In the genomic region with DNA sequence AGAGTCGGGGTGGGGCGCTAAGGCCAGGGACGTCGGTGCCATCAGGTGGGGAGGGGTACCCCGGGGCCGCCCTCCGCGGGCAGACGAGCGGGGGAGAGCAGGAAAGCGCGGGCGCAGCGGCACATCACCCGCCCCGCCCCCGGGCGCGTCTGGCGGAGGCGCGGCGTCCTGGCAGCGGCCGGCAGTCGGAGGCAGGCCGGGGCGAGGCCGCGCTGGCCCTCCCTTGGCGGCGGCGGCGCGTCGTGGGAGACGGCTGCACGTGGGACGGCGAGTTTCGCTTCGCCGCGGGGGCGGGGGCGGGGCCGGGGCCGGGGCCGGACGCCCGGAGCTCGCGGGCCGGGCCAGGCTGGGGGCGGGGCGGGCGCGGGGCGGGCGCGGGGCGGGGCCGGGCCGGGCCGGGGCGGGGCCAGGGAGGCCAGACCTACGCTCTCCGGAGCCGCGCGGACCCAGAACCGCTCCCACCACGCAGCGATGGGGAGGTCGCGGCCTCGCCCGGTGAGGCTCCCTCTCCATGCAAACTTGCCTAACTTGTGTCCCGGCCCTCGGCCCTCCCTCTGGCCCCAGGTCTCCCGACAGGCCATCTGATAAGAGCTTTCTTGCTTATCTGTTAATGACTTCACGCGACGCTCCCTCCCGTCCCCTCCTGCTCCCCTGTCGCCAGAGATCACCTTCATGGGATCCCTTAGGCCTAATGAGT, we compare ENCODE assay signal across 8 cellular contexts. TPM values are rescaled to one million over a fixed set of nuclear protein-coding genes. Genes with fewer than 3 reads are reported as not detected.
A peak's percentile ranks its signal among the peaks of the same experiment; 100 is the strongest.
DNase-seq lines count a peak whose midpoint lies in the region; ATAC-seq, FAIRE-seq and TF ChIP-seq lines count a peak whose summit lies in the region.

No MANE protein-coding gene starts in this region.

- no peak for FAIRE-seq in frontal cortex (lab: Jason Lieb, UNC)

- DNase-seq in NCI-H1092 treated with DMSO at 0.1 percent for 48 hours (lab: John Stamatoyannopoulos, UW) (peak; percentile 15), NCI-H1092 (lab: John Stamatoyannopoulos, UW) (no peak), activated gamma-delta T cell (lab: John Stamatoyannopoulos, UW) (peak; percentile 64), frontal cortex (ENCODE audit: low spot score in 2 of 2) (peak; percentile 86 to 90), nucleus accumbens (lab: John Stamatoyannopoulos, UW) (peak in 36 of 56 donors; percentile 8 to 80 (median 30)), type B pancreatic cell (ENCODE audit: extremely low spot score, unreplicated experiment) (no peak)

- H3K4me1 Mint-ChIP-seq in type B pancreatic cell (ENCODE audit: unreplicated experiment): peaks cover 48% of the 10 kb centered on the region

- H3K9me3 Mint-ChIP-seq in type B pancreatic cell: no peaks in the 10 kb centered on the region

- peak overlapping the region; percentile 93 for H3K27ac Mint-ChIP-seq in type B pancreatic cell

- H3K4me3 Mint-ChIP-seq in type B pancreatic cell: peak overlapping the region; percentile 93

- no peak for TF ChIP-seq CTCF in type B pancreatic cell (conservative IDR thresholded peaks at IDR 0.05)

- peaks cover 3% of the 10 kb centered on the region for H3K36me3 Mint-ChIP-seq in type B pancreatic cell

- H3K27me3 Mint-ChIP-seq in type B pancreatic cell: peaks cover 16% of the 10 kb centered on the region

- ATAC-seq in HG03097 (IDR thresholded peaks at IDR 0.05; ENCODE audit: low FRiP score, unreplicated experiment): peak; percentile 59

TF ChIP-seq in PFSK-1, 5 proteins besides CTCF, POLR2A, EP300 and RAD21:
- peak; percentile 18 for TF ChIP-seq FOXP2 (optimal IDR thresholded peaks at IDR 0.05; ENCODE audit: borderline replicate concordance, extremely low read depth, extremely low read length, insufficient read depth)
- no peak for TF ChIP-seq TAF1 (IDR thresholded peaks at IDR 0.05; ENCODE audit: borderline replicate concordance, insufficient read depth, low read length)
- no peak for TF ChIP-seq POLR2AphosphoS5 (IDR thresholded peaks at IDR 0.05; ENCODE audit: low read depth, low read length)

RNA-seq across cellular contexts. Expression of a gene that starts 12.5 kb away (rescaled TPM):
- 23.7 TPM for polyA plus RNA-seq in PFSK-1 (2012; ENCODE audit: insufficient read length, low read depth)
- total RNA-seq in frontal cortex (1.2 TPM), type B pancreatic cell (ENCODE audit: low replicate concordance) (24.6 and 56.1 TPM in 2 replicates)

RNA-seq across cellular contexts. Expression of a gene that starts 53.5 kb away (rescaled TPM):
- polyA plus RNA-seq in PFSK-1 (2012; ENCODE audit: insufficient read length, low read depth): 47.4 TPM
- total RNA-seq in frontal cortex (2.9 TPM), type B pancreatic cell (ENCODE audit: low replicate concordance) (27.3 and 37.0 TPM in 2 replicates)

Comparison
In these comparisons a context has a peak if more than half of its experiments do, and no peak if none do; other contexts are left out.
1. DNase-seq: peak in NCI-H1092 treated with DMSO at 0.1 percent for 48 hours (single experiment), activated gamma-delta T cell (single experiment), frontal cortex (2 of 2) and nucleus accumbens (36 of 56); none in NCI-H1092 (single experiment) and type B pancreatic cell (single experiment).
2. RNA of a gene that starts 12.5 kb away (total RNA-seq): 24.6 to 56.1 TPM in type B pancreatic cell; 1.2 TPM in frontal cortex (single experiment); every median in the first group is over 10 times any median in the second.